Comparison of ENCODE assay signal across 8 cellular contexts in the genomic region with DNA sequence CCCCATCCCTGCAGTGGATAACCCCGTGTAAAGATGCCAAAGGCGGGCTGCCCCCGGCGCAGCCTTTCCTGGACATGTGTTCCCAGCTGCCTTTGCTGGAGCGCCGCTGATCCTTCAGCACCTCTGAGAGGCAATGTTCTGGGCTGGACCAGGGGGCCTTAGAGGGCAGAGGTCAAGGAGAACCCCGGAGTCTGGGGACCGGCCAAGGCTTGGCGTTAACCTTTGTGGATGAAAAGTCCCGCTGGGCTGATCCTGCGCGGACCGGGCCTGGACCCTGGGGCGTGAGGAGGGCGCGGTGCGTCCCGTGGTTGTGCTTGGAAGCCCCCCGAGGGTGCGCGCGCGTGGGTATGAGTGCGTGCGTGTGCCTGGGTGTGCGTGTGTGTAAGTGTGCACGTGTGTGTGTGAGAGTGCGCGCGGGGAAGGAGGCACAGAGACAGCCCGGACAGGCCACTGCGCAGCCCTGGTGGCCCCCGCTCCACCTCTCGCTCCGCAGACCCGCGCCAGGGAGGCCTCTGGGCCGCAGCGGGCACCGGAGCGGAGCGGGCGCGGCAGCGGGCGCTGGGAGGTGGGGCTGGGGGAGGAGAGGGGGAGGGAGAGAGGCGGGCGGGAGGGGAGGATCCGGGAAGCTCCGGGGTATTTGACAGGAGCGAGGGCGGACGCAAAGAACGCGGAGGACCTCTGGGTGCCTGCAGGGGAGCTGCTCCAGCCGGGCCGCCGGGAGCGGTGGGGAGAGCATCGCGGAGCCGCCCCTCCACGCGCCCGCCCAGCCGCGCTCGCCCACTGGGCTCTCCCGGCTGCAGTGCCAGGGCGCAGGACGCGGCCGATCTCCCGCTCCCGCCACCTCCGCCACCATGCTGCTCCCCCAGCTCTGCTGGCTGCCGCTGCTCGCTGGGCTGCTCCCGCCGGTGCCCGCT. TPM values are rescaled to one million over a fixed set of nuclear protein-coding genes. Genes with fewer than 3 reads are reported as not detected.
A peak's percentile ranks its signal among the peaks of the same experiment; 100 is the strongest.
DNase-seq lines count a peak whose midpoint lies in the region; ATAC-seq and TF ChIP-seq lines count a peak whose summit lies in the region.

A gene with protein sequence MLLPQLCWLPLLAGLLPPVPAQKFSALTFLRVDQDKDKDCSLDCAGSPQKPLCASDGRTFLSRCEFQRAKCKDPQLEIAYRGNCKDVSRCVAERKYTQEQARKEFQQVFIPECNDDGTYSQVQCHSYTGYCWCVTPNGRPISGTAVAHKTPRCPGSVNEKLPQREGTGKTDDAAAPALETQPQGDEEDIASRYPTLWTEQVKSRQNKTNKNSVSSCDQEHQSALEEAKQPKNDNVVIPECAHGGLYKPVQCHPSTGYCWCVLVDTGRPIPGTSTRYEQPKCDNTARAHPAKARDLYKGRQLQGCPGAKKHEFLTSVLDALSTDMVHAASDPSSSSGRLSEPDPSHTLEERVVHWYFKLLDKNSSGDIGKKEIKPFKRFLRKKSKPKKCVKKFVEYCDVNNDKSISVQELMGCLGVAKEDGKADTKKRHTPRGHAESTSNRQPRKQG (plus strand): TSS at position 665 of the 914 bp plus-strand sequence. CDS start 187 bp downstream, at position 852.

- H3K27me3 Mint-ChIP-seq in endothelial cell (ENCODE audit: unreplicated experiment): peaks cover 18% of the 10 kb centered on the region
- peaks cover 59% of the 10 kb centered on the region for H3K27me3 Mint-ChIP-seq in activated naive CD4-positive, alpha-beta T cell treated with anti-CD3 and anti-CD28 coated beads for 36 hours (ENCODE audit: low read depth)

- H3K27me3 ChIP-seq in upper lobe of right lung: peaks cover 43% of the 10 kb centered on the region

- TF ChIP-seq CTCF in endothelial cell (IDR thresholded peaks at IDR 0.05; ENCODE audit: unreplicated experiment) (no peak), upper lobe of right lung (IDR thresholded peaks at IDR 0.05) (no peak)

- peaks cover 12% of the 10 kb centered on the region for H3K4me1 Mint-ChIP-seq in endothelial cell (ENCODE audit: unreplicated experiment)
- no peaks in the 10 kb centered on the region for H3K4me1 Mint-ChIP-seq in activated naive CD4-positive, alpha-beta T cell treated with anti-CD3 and anti-CD28 coated beads for 36 hours (ENCODE audit: low read depth)

- no peaks in the 10 kb centered on the region for H3K4me1 ChIP-seq in upper lobe of right lung

- DNase-seq in NCI-H2081 (lab: John Stamatoyannopoulos, UW): peak; percentile 69
- DNase-seq in NCI-H2081 treated with DMSO at 0.1 percent for 48 hours (lab: John Stamatoyannopoulos, UW): no peak
- no peak for DNase-seq in endothelial cell (ENCODE audit: low spot score)
- no peak for DNase-seq in mucosa of gallbladder (ENCODE audit: low spot score)
- no peak for DNase-seq in upper lobe of right lung
- no peak for DNase-seq in activated naive CD4-positive, alpha-beta T cell treated with anti-CD3 and anti-CD28 coated beads for 36 hours

- peaks cover 4% of the 10 kb centered on the region for H3K36me3 Mint-ChIP-seq in endothelial cell (ENCODE audit: low read depth, unreplicated experiment)
- H3K36me3 Mint-ChIP-seq in activated naive CD4-positive, alpha-beta T cell treated with anti-CD3 and anti-CD28 coated beads for 36 hours (ENCODE audit: low read depth): no peaks in the 10 kb centered on the region

- CTCF ChIA-PET in activated naive CD4-positive, alpha-beta T cell treated with anti-CD3 and anti-CD28 coated beads for 36 hours (lab: Charles Lee): no interaction called here

- H3K27ac Mint-ChIP-seq in endothelial cell (ENCODE audit: unreplicated experiment): no peak within 1 kb of the TSS
- H3K27ac Mint-ChIP-seq in activated naive CD4-positive, alpha-beta T cell treated with anti-CD3 and anti-CD28 coated beads for 36 hours: no peak within 1 kb of the TSS

- H3K27ac ChIP-seq in upper lobe of right lung: no peak within 1 kb of the TSS

- ATAC-seq in upper lobe of right lung (peak; percentile 60), GM21447 (IDR thresholded peaks at IDR 0.05; ENCODE audit: unreplicated experiment) (no peak)
- ATAC-seq in activated CD4-positive, CD25-positive, alpha-beta regulatory T cell treated with anti-CD3 and anti-CD28 coated beads, Interleukin-2, amount 50 U/mL, for 24 hours: no peak

- no peaks in the 10 kb centered on the region for H3K9me3 ChIP-seq in upper lobe of right lung

- H3K4me3 Mint-ChIP-seq in endothelial cell (ENCODE audit: unreplicated experiment): peak within 1 kb of the TSS; percentile 65
- no peak within 1 kb of the TSS for H3K4me3 Mint-ChIP-seq in activated naive CD4-positive, alpha-beta T cell treated with anti-CD3 and anti-CD28 coated beads for 36 hours

- peak within 1 kb of the TSS; percentile 51 for H3K4me3 ChIP-seq in upper lobe of right lung

- intact Hi-C loops in upper lobe of right lung (cut with DNase I): no loop called here
- intact Hi-C loops in activated naive CD4-positive, alpha-beta T cell treated with anti-CD3 and anti-CD28 coated beads for 36 hours (cut with micrococcal nuclease): no loop called here

- no peaks in the 10 kb centered on the region for H3K9me3 Mint-ChIP-seq in endothelial cell (ENCODE audit: unreplicated experiment)
- no peaks in the 10 kb centered on the region for H3K9me3 Mint-ChIP-seq in activated naive CD4-positive, alpha-beta T cell treated with anti-CD3 and anti-CD28 coated beads for 36 hours

- H3K36me3 ChIP-seq in upper lobe of right lung: no peaks in the 10 kb centered on the region

RNA-seq across cellular contexts. Expression of the gene that starts here (rescaled TPM):
- total RNA-seq in endothelial cell (ENCODE audit: unreplicated experiment): not detected
- 213 TPM for total RNA-seq in mucosa of gallbladder
- total RNA-seq in upper lobe of right lung: 33.1 TPM
- not detected for total RNA-seq in activated naive CD4-positive, alpha-beta T cell treated with anti-CD3 and anti-CD28 coated beads for 36 hours

Comparison
In these comparisons a context has a peak if more than half of its experiments do, and no peak if none do; other contexts are left out.
1. RNA of the gene that starts here (total RNA-seq): 213 TPM in mucosa of gallbladder (single experiment) and 33.1 TPM in upper lobe of right lung (single experiment); not detected in endothelial cell (single experiment) and not detected in activated naive CD4-positive, alpha-beta T cell treated with anti-CD3 and anti-CD28 coated beads for 36 hours; every median in the first group is over 10 times any median in the second.
2. DNase-seq: peak in NCI-H2081 (2 of 2); none in NCI-H2081 treated with DMSO at 0.1 percent for 48 hours (single experiment), endothelial cell (single experiment), mucosa of gallbladder (single experiment), upper lobe of right lung (single experiment) and activated naive CD4-positive, alpha-beta T cell treated with anti-CD3 and anti-CD28 coated beads for 36 hours (single experiment).